ENCODE assay signal across 23 cellular contexts in the genomic region with DNA sequence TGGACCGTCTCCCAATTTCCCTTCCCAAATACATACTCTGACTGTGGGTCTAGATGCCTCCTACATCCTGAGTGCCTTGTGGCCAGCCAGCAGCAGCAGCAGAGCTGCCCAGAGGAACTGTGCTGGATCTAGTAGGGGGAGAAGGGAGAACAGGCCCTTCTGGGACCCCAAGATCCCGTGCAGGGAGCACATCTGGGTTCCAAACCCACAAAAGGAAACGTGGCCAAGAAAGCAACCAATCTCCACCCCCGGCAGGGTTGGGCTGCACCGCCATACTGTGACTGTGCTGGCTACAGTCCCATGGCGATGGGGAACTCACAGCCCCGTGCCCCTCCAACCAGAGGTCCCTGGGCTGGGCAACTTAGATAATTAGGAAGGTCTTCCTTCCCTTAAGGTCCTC.
DNase-seq lines count a peak whose midpoint lies in the region; ATAC-seq and TF ChIP-seq lines count a peak whose summit lies in the region.
"Had no signal": no experiment of that assay in that cellular context is flagged by ENCODE, and none has a peak within 500 bp of the region (broad histone marks: within the 10 kb centered on the region; RNA-seq: fewer than 3 reads in every experiment).

No MANE protein-coding gene starts in this region.

- CTCF ChIA-PET in Calu3 (lab: Charles Lee), result interaction anchor here (0.6 to 2.0 kb wide), 2 partner anchors 9 to 66 kb away, joined by 5 to 25 read pairs; no protein-coding TSS in a partner anchor

- peak overlapping the region; percentile 12 for H3K4me3 Mint-ChIP-seq in activated CD4-positive, alpha-beta T cell treated with anti-CD3 and anti-CD28 coated beads, Interleukin-2, amount 10 ng/mL, durations not matched to agents 24 days and 14 days
- no peak overlapping the region for H3K4me3 Mint-ChIP-seq in Calu3 (ENCODE audit: low read depth, unreplicated experiment)
- H3K4me3 Mint-ChIP-seq in T-helper 17 cell, result no peak overlapping the region
- peak overlapping the region; percentile 63 for H3K4me3 Mint-ChIP-seq in natural killer cell

- no TSS peak for BruUV-seq in Calu3 (replicated peaks; lab: Mats Ljungman, UMichigan)

- H3K4me1 Mint-ChIP-seq in activated CD4-positive, alpha-beta T cell treated with anti-CD3 and anti-CD28 coated beads, Interleukin-2, amount 10 ng/mL, durations not matched to agents 24 days and 14 days, result peaks cover 52% of the 10 kb centered on the region
- H3K4me1 Mint-ChIP-seq in Calu3 (ENCODE audit: low read depth, unreplicated experiment) (peaks cover 62% of the 10 kb centered on the region), T-helper 17 cell (peaks cover 22% of the 10 kb centered on the region), natural killer cell (peaks cover 46 to 60% of the 10 kb centered on the region in 2 donors)

- peaks cover 3% of the 10 kb centered on the region for H3K27me3 Mint-ChIP-seq in activated CD4-positive, alpha-beta T cell treated with anti-CD3 and anti-CD28 coated beads, Interleukin-2, amount 10 ng/mL, durations not matched to agents 24 days and 14 days
- H3K27me3 Mint-ChIP-seq in Calu3 (ENCODE audit: unreplicated experiment), result peaks cover 7% of the 10 kb centered on the region
- no peaks in the 10 kb centered on the region for H3K27me3 Mint-ChIP-seq in T-helper 17 cell
- no peaks in the 10 kb centered on the region for H3K27me3 Mint-ChIP-seq in natural killer cell (ENCODE audit: low read depth in 2 of 2)

- peaks cover 18% of the 10 kb centered on the region for H3K36me3 Mint-ChIP-seq in activated CD4-positive, alpha-beta T cell treated with anti-CD3 and anti-CD28 coated beads, Interleukin-2, amount 10 ng/mL, durations not matched to agents 24 days and 14 days (ENCODE audit: low read depth)
- H3K36me3 Mint-ChIP-seq in Calu3 (ENCODE audit: insufficient read depth, unreplicated experiment), result peaks cover 48% of the 10 kb centered on the region
- no peaks in the 10 kb centered on the region for H3K36me3 Mint-ChIP-seq in T-helper 17 cell (ENCODE audit: low read depth)
- H3K36me3 Mint-ChIP-seq in natural killer cell, result no peaks in the 10 kb centered on the region

- peaks cover 15% of the 10 kb centered on the region for H3K9me3 Mint-ChIP-seq in activated CD4-positive, alpha-beta T cell treated with anti-CD3 and anti-CD28 coated beads, Interleukin-2, amount 10 ng/mL, durations not matched to agents 24 days and 14 days
- H3K9me3 Mint-ChIP-seq in Calu3 (ENCODE audit: low read depth, unreplicated experiment) (peaks cover 4% of the 10 kb centered on the region), natural killer cell (no peaks in the 10 kb centered on the region)

- no peak for TF ChIP-seq CTCF in Calu3 (IDR thresholded peaks at IDR 0.05; ENCODE audit: unreplicated experiment)
- no peak for TF ChIP-seq CTCF in natural killer cell (IDR thresholded peaks at IDR 0.05)

- intact Hi-C loops in activated CD4-positive, alpha-beta T cell treated with anti-CD3 and anti-CD28 coated beads, Interleukin-2, amount 10 ng/mL, durations not matched to agents 24 days and 14 days (cut with micrococcal nuclease), result loop anchor here (5.0 kb wide), 1 partner anchor 93 kb away; a partner anchor contains a TSS
- intact Hi-C loops in Calu3 (cut with micrococcal nuclease; ENCODE audit: unreplicated experiment), result no loop called here
- intact Hi-C loops in natural killer cell (cut with micrococcal nuclease), result loop anchor here (2.0 kb wide), 2 partner anchors 21 to 93 kb away; no protein-coding TSS in a partner anchor

- H3K9me3 ChIP-seq in T-helper 17 cell (ENCODE audit: control insufficient read depth, low read length, poor library complexity, severe bottlenecking), result no peaks in the 10 kb centered on the region
- H3K9me3 ChIP-seq: mucosa of descending colon, Peyer's patch had no signal

- peak overlapping the region; percentile 18 for H3K27ac Mint-ChIP-seq in activated CD4-positive, alpha-beta T cell treated with anti-CD3 and anti-CD28 coated beads, Interleukin-2, amount 10 ng/mL, durations not matched to agents 24 days and 14 days
- H3K27ac Mint-ChIP-seq in Calu3 (ENCODE audit: unreplicated experiment) (peak overlapping the region; percentile 89), T-helper 17 cell (peak overlapping the region; percentile 56), natural killer cell (peak overlapping the region; percentile 81 to 94)

- ATAC-seq in T-helper 17 cell (no peak), natural killer cell (no peak)
- ATAC-seq: mucosa of descending colon had no signal

- DNase-seq in activated CD4-positive, alpha-beta T cell treated with anti-CD3 and anti-CD28 coated beads, Interleukin-2, amount 10 ng/mL, durations not matched to agents 24 days and 14 days, result no peak
- DNase-seq in activated CD4-positive, alpha-beta T cell treated with anti-CD3 and anti-CD28 coated beads for 1 hour, result no peak
- DNase-seq in Calu3, result no peak
- no peak for DNase-seq in T-helper 17 cell
- DNase-seq in natural killer cell, result no peak
- no peak for DNase-seq in ureter (ENCODE audit: low spot score)
- no peak for DNase-seq in superior temporal gyrus (ENCODE audit: extremely low spot score)
- no peak for DNase-seq in NCI-H345 (lab: John Stamatoyannopoulos, UW)
- DNase-seq: 8988T; activated effector memory CD4-positive, alpha-beta T cell treated with anti-CD3 and anti-CD28 coated beads, Interleukin-2, amount 50 U/mL, for 16 hours; amygdala; caudate nucleus; DMS153; dorsolateral prefrontal cortex; GF-D8; hippocampal formation; Karpas-422; mucosa of descending colon; NCI-H1105; NCI-H2081 treated with DMSO at 0.1 percent for 48 hours; NCI-H510A treated with DMSO at 0.1 percent for 48 hours; Peyer's patch; T1000 had no signal

Comparison
In these comparisons a context has a peak if more than half of its experiments do, and no peak if none do; other contexts are left out.
1. H3K27ac Mint-ChIP-seq: peak in every context shown above with its lines; median percentile 89 in Calu3; 88 in natural killer cell; 56 in T-helper 17 cell; 18 in activated CD4-positive, alpha-beta T cell treated with anti-CD3 and anti-CD28 coated beads, Interleukin-2, amount 10 ng/mL, durations not matched to agents 24 days and 14 days.
2. H3K4me3 Mint-ChIP-seq: peak in activated CD4-positive, alpha-beta T cell treated with anti-CD3 and anti-CD28 coated beads, Interleukin-2, amount 10 ng/mL, durations not matched to agents 24 days and 14 days (single experiment) and natural killer cell (single experiment); none in Calu3 (single experiment) and T-helper 17 cell (single experiment).